In genomic region chr11:60844870-60845221, GRCh38 we compare ENCODE assay signal across 1 cellular context.
TF ChIP-seq lines count a peak whose summit lies in the region.

No MANE protein-coding gene starts in this region.

TF ChIP-seq in IMR-90, 13 proteins besides CTCF, POLR2A, EP300 and RAD21 (continued from another document):
- TF ChIP-seq, protein P1, sequence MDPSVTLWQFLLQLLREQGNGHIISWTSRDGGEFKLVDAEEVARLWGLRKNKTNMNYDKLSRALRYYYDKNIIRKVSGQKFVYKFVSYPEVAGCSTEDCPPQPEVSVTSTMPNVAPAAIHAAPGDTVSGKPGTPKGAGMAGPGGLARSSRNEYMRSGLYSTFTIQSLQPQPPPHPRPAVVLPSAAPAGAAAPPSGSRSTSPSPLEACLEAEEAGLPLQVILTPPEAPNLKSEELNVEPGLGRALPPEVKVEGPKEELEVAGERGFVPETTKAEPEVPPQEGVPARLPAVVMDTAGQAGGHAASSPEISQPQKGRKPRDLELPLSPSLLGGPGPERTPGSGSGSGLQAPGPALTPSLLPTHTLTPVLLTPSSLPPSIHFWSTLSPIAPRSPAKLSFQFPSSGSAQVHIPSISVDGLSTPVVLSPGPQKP (IDR thresholded peaks at IDR 0.05; ENCODE audit: borderline replicate concordance, low read depth, low read length), result no peak
- TF ChIP-seq MAZ (IDR thresholded peaks at IDR 0.05; ENCODE audit: borderline replicate concordance, low read depth, low read length) (no peak), USF2 (IDR thresholded peaks at IDR 0.05; ENCODE audit: low read depth, low read length) (no peak)
